In the genomic region with DNA sequence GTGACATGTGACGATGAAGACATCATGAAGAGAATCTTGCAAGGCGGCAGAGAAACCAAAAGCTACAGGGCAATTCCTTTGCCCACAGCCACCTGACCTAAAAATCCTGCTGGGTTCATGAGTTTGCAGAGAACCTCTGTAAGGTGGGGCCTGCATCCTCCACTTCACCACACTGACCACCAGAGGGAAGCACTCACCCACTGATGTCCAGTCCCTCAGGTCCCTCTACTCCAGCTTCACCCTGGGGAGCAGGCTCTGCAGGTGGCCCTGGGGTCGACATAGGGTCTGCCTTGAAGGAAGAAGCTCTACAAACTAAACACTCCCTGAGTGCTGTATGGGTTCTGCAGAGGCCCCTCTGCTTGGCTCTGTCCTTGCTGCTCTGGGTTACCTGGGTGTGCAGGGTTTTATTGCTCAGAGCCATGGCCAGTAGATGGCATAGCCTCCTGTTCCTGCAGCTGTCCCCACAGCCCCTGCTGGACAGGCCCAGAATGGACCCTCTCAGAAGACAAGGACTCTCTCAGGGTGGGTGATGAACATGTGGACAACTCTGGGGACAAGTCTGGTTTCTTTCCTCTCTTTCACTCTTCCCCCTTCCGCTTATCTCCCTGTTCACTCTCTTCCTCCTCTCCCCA, we compare ENCODE assay signal across 1 cellular context.
TF ChIP-seq lines count a peak whose summit lies in the region.

No MANE protein-coding gene starts in this region.

TF ChIP-seq in HepG2, 621 proteins besides CTCF, POLR2A, EP300 and RAD21 (continued from another document):
- TF ChIP-seq, protein P1, sequence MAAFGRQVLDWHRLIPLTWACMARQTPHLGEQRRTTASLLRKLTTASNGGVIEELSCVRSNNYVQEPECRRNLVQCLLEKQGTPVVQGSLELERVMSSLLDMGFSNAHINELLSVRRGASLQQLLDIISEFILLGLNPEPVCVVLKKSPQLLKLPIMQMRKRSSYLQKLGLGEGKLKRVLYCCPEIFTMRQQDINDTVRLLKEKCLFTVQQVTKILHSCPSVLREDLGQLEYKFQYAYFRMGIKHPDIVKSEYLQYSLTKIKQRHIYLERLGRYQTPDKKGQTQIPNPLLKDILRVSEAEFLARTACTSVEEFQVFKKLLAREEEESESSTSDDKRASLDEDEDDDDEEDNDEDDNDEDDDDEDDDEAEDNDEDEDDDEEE (CRISPR knock-in tag; IDR thresholded peaks at IDR 0.05), result 0 out of 2 replicates have a peak, but pooled peaks have one; percentile 26
- TF ChIP-seq HOXA3 (CRISPR knock-in tag; IDR thresholded peaks at IDR 0.05) (0 out of 2 replicates have a peak, but pooled peaks have one; percentile 19), ZFP91 (CRISPR knock-in tag; IDR thresholded peaks at IDR 0.05; ENCODE audit: borderline replicate concordance) (0 out of 2 replicates have a peak, but pooled peaks have one; percentile 17), SMC3 (IDR thresholded peaks at IDR 0.05; ENCODE audit: low read length) (peak; percentile 22; the same call in 1 of the 2 replicates), ZNF230 (CRISPR knock-in tag; IDR thresholded peaks at IDR 0.05) (peak; percentile 64; the same call in 1 of the 2 replicates), STAG1 (CRISPR knock-in tag; IDR thresholded peaks at IDR 0.05) (peak; percentile 74), XRCC5 (optimal IDR thresholded peaks at IDR 0.05; ENCODE audit: low read length) (peak; percentile 66), ZFP37 (CRISPR knock-in tag; IDR thresholded peaks at IDR 0.05; ENCODE audit: borderline replicate concordance) (0 out of 2 replicates have a peak, but pooled peaks have one; percentile 11), ZFP90 (CRISPR knock-in tag; IDR thresholded peaks at IDR 0.05; ENCODE audit: borderline replicate concordance) (0 out of 2 replicates have a peak, but pooled peaks have one; percentile 30)
- TF ChIP-seq, protein P2, sequence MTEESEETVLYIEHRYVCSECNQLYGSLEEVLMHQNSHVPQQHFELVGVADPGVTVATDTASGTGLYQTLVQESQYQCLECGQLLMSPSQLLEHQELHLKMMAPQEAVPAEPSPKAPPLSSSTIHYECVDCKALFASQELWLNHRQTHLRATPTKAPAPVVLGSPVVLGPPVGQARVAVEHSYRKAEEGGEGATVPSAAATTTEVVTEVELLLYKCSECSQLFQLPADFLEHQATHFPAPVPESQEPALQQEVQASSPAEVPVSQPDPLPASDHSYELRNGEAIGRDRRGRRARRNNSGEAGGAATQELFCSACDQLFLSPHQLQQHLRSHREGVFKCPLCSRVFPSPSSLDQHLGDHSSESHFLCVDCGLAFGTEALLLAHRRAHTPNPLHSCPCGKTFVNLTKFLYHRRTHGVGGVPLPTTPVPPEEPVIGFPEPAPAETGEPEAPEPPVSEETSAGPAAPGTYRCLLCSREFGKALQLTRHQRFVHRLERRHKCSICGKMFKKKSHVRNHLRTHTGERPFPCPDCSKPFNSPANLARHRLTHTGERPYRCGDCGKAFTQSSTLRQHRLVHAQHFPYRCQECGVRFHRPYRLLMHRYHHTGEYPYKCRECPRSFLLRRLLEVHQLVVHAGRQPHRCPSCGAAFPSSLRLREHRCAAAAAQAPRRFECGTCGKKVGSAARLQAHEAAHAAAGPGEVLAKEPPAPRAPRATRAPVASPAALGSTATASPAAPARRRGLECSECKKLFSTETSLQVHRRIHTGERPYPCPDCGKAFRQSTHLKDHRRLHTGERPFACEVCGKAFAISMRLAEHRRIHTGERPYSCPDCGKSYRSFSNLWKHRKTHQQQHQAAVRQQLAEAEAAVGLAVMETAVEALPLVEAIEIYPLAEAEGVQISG (CRISPR knock-in tag; IDR thresholded peaks at IDR 0.05), result 0 out of 2 replicates have a peak, but pooled peaks have one; percentile 31
